In the genomic region with DNA sequence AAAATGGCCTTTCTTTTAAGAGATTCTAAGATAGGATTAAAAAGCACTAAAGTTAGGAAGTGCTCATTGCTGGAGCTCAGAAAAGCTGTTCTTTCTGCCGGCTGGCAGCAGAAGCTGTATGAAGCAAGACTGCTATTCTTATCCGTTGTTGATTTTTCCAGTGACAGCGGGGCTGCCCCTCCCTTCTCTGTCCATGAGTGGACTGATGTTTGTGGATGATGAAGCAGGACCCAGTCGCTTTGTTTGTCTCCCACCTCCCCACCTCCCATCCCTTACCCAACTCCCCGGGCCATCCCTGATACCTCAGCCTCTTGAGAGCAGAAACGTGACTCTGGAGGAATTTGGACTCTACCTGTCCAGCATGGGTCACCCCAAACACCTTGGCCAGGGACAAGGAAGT, we compare ENCODE assay signal across 12 cellular contexts. TPM values are rescaled to one million over a fixed set of nuclear protein-coding genes. Genes with fewer than 3 reads are reported as not detected.
DNase-seq lines count a peak whose midpoint lies in the region; ATAC-seq and TF ChIP-seq lines count a peak whose summit lies in the region.
"Had no signal": no experiment of that assay in that cellular context is flagged by ENCODE, and none has a peak within 500 bp of the region (broad histone marks: within the 10 kb centered on the region; RNA-seq: fewer than 3 reads in every experiment).

No MANE protein-coding gene starts in this region.

- H3K4me3 ChIP-seq in cardiac fibroblast (replicated peaks in 1 of 2; ENCODE audit: low read depth in 2 of 2, low read length in 2 of 2) (no peak overlapping the region), hepatocyte (no peak overlapping the region), gastrocnemius medialis (peak overlapping the region in 3 of 4 donors; percentile 8 to 22 (median 9))
- H3K4me3 ChIP-seq in CD4-positive, alpha-beta memory T cell (ENCODE audit: low read length in 2 of 2), result no peak overlapping the region

- no peaks in the 10 kb centered on the region for H3K36me3 ChIP-seq in hepatocyte (replicated peaks; ENCODE audit: insufficient read depth, low read depth)
- no peaks in the 10 kb centered on the region for H3K36me3 ChIP-seq in gastrocnemius medialis
- peaks cover 50% of the 10 kb centered on the region for H3K36me3 ChIP-seq in CD4-positive, alpha-beta memory T cell (ENCODE audit: insufficient read depth, low read length)

- H3K27me3 Mint-ChIP-seq in CD4-positive, alpha-beta memory T cell, result no peaks in the 10 kb centered on the region
- H3K27me3 Mint-ChIP-seq: type B pancreatic cell had no signal

- intact Hi-C loops in gastrocnemius medialis (cut with DNase I; ENCODE audit: low total_unique reads), result loop anchor here (5.0 to 10.0 kb wide), 3 partner anchors 287 to 610 kb away; a partner anchor contains a TSS
- intact Hi-C loops in CD4-positive, alpha-beta memory T cell (cut with micrococcal nuclease), result loop anchor here (1.0 to 5.0 kb wide), 2 partner anchors 47 to 227 kb away; no protein-coding TSS in a partner anchor

- CTCF ChIA-PET in CD4-positive, alpha-beta memory T cell (lab: Charles Lee; ENCODE audit: partially characterized antibody), result interaction anchor here (0.8 to 2.5 kb wide), 4 partner anchors 10 to 90 kb away, joined by 3 to 16 read pairs (median 4); a partner anchor contains a TSS

- no peaks in the 10 kb centered on the region for H4K20me1 ChIP-seq in hepatocyte (ENCODE audit: insufficient read depth, poor library complexity, severe bottlenecking)

- H3K9me3 ChIP-seq in hepatocyte (ENCODE audit: low read depth) (no peaks in the 10 kb centered on the region), gastrocnemius medialis (no peaks in the 10 kb centered on the region)
- no peaks in the 10 kb centered on the region for H3K9me3 ChIP-seq in CD4-positive, alpha-beta memory T cell (ENCODE audit: control insufficient read depth in 1 of 2, low read length in 2 of 2)

- H3K27me3 ChIP-seq in hepatocyte, result no peaks in the 10 kb centered on the region
- no peaks in the 10 kb centered on the region for H3K27me3 ChIP-seq in gastrocnemius medialis
- no peaks in the 10 kb centered on the region for H3K27me3 ChIP-seq in CD4-positive, alpha-beta memory T cell (ENCODE audit: insufficient read depth, low read length)

- H3K27ac ChIP-seq in hepatocyte (peak overlapping the region; percentile 2), gastrocnemius medialis (peak overlapping the region; percentile 96 to 98 (median 97))
- no peak overlapping the region for H3K27ac ChIP-seq in CD4-positive, alpha-beta memory T cell (ENCODE audit: low read depth, low read length)

- TF ChIP-seq POLR2A in gastrocnemius medialis (IDR thresholded peaks at IDR 0.05), result peak; percentile 53 to 66

- WGBS in hepatocyte (ENCODE audit: low lambda C conversion rate, missing lambda C conversion rate), result 43% methylated on average over 6 of the region's 6 CpGs

- no peak overlapping the region for H3K4me2 ChIP-seq in hepatocyte

- peaks cover 43 to 58% of the 10 kb centered on the region in 2 donors for H3K36me3 Mint-ChIP-seq in CD4-positive, alpha-beta memory T cell

- H3K9me3 Mint-ChIP-seq in CD4-positive, alpha-beta memory T cell, result no peaks in the 10 kb centered on the region
- H3K9me3 Mint-ChIP-seq: type B pancreatic cell had no signal

- H3K4me1 ChIP-seq in hepatocyte (ENCODE audit: insufficient read depth) (no peaks in the 10 kb centered on the region), gastrocnemius medialis (peaks cover 90 to 93% of the 10 kb centered on the region in 2 donors)
- no peaks in the 10 kb centered on the region for H3K4me1 ChIP-seq in CD4-positive, alpha-beta memory T cell (ENCODE audit: insufficient read depth, low read length)

- H3K4me3 Mint-ChIP-seq in CD4-positive, alpha-beta memory T cell, result no peak overlapping the region
- H3K4me3 Mint-ChIP-seq: type B pancreatic cell had no signal

- POLR2A ChIA-PET in CD4-positive, alpha-beta memory T cell (lab: Charles Lee; ENCODE audit: partially characterized antibody), result no interaction called here

- no peak for TF ChIP-seq CTCF in cardiac fibroblast (IDR thresholded peaks at IDR 0.05; ENCODE audit: low read depth, low read length)
- TF ChIP-seq CTCF in hepatocyte (IDR thresholded peaks at IDR 0.05; ENCODE audit: poor library complexity), result no peak
- TF ChIP-seq CTCF in gastrocnemius medialis (IDR thresholded peaks at IDR 0.05 in 4 of 5, conservative IDR thresholded peaks at IDR 0.05 in 1 of 5), result no peak

- no peaks in the 10 kb centered on the region for H3K9me2 ChIP-seq in hepatocyte (replicated peaks; ENCODE audit: insufficient read depth)

- peaks cover 0 to 6% (median 3%) of the 10 kb centered on the region in 4 donors for H3K4me1 Mint-ChIP-seq in CD4-positive, alpha-beta memory T cell

- DNase-seq in HuH-7 (ENCODE audit: low spot score), result peak; percentile 19
- peak; percentile 53 to 63 for DNase-seq in cardiac fibroblast (ENCODE audit: low read depth in 2 of 2)
- DNase-seq in hepatocyte (ENCODE audit: low spot score), result peak; percentile 59
- peak; percentile 83 to 89 for DNase-seq in gastrocnemius medialis
- DNase-seq in CD4-positive, alpha-beta memory T cell, result no peak
- DNase-seq in cerebellar nuclear complex (lab: John Stamatoyannopoulos, UW), result no peak
- DNase-seq in ACHN, result no peak
- DNase-seq: effector CD4-positive, alpha-beta T cell; NCI-H2081 treated with DMSO at 0.1 percent for 48 hours had no signal

- H3K79me2 ChIP-seq in hepatocyte, result no peaks in the 10 kb centered on the region

- H3K27ac Mint-ChIP-seq in CD4-positive, alpha-beta memory T cell, result no peak overlapping the region
- H3K27ac Mint-ChIP-seq: type B pancreatic cell had no signal

- H2AFZ ChIP-seq in hepatocyte, result no peak overlapping the region

- in situ Hi-C loops in gastrocnemius medialis (cut with MboI; ENCODE audit: low sequenced_read_pairs in 4 of 4) (no loop called here), ACHN (cut with HindIII; ENCODE audit: low pct_ligation_motif_present, low pct_unique_long_range_greater_than_20kb, low sequenced_read_pairs) (no loop called here)

- ATAC-seq in gastrocnemius medialis (peak; percentile 46 to 49), HG02623 (IDR thresholded peaks at IDR 0.05; ENCODE audit: unreplicated experiment) (no peak)

RNA-seq across cellular contexts. Expression of a gene that starts 10.3 kb away (rescaled TPM):
- total RNA-seq in hepatocyte, result 1.8 and 2.6 TPM in 2 replicates
- polyA plus RNA-seq in hepatocyte, result 0.27 TPM in 1 of 2 replicates, not detected in the other
- total RNA-seq in gastrocnemius medialis, result 1,000 to 10,000 TPM in 1 of 4 donors, 100 to 1,000 TPM in 3; 218 to 2,149 (median 412) TPM
- total RNA-seq in CD4-positive, alpha-beta memory T cell, result 1 to 10 TPM; 1.6 to 3.3 TPM
- polyA plus RNA-seq in CD4-positive, alpha-beta memory T cell, result not detected

RNA-seq across cellular contexts. Expression of a gene that starts 14.7 kb away (rescaled TPM):
- 45.3 and 55.9 TPM in 2 replicates for total RNA-seq in hepatocyte
- 80.8 and 91.3 TPM in 2 replicates for polyA plus RNA-seq in hepatocyte
- 10 to 100 TPM in 3 of 4 donors, 1 to 10 TPM in 1; 3.5 to 20.4 (median 12.7) TPM for total RNA-seq in gastrocnemius medialis
- 10 to 100 TPM; 50.5 to 50.7 TPM for total RNA-seq in CD4-positive, alpha-beta memory T cell
- 1 to 10 TPM in 1 of 2 donors, under 1 TPM in 1; 0.07 to 1.6 TPM for polyA plus RNA-seq in CD4-positive, alpha-beta memory T cell

RNA-seq across cellular contexts. Expression of a gene that starts 50.6 kb away (rescaled TPM):
- total RNA-seq in hepatocyte (53.6 and 63.3 TPM in 2 replicates), gastrocnemius medialis (1 to 10 TPM in 2 of 4 donors, under 1 TPM in 2; 0.66 to 3.1 (median 1.5) TPM)
- 66.9 and 71.7 TPM in 2 replicates for polyA plus RNA-seq in hepatocyte
- total RNA-seq in CD4-positive, alpha-beta memory T cell, result not detected
- not detected for polyA plus RNA-seq in CD4-positive, alpha-beta memory T cell
- total RNA-seq: H7 had no signal

RNA-seq across cellular contexts. Expression of a gene that starts 52.2 kb away (rescaled TPM):
- 14.5 and 23.2 TPM in 2 replicates for total RNA-seq in hepatocyte
- 16.2 and 20.4 TPM in 2 replicates for polyA plus RNA-seq in hepatocyte
- total RNA-seq in gastrocnemius medialis, result 10 to 100 TPM; 20.6 to 64.6 (median 27.8) TPM
- 10 to 100 TPM; 54.9 to 58.6 TPM for total RNA-seq in CD4-positive, alpha-beta memory T cell
- 1 to 10 TPM; 7.7 to 9.0 TPM for polyA plus RNA-seq in CD4-positive, alpha-beta memory T cell

Comparison
In these comparisons a context has a peak if more than half of its experiments do, and no peak if none do; other contexts are left out.
1. DNase-seq: peak in HuH-7 (single experiment), cardiac fibroblast (2 of 2), hepatocyte (single experiment) and gastrocnemius medialis (2 of 2); none in CD4-positive, alpha-beta memory T cell (0 of 5), cerebellar nuclear complex (0 of 2) and ACHN (single experiment).
2. H3K4me3 ChIP-seq: peak in gastrocnemius medialis (3 of 4); none in cardiac fibroblast (0 of 2), hepatocyte (single experiment) and CD4-positive, alpha-beta memory T cell (0 of 2).
3. RNA of a gene that starts 10.3 kb away (total RNA-seq): 218 to 2,149 TPM in gastrocnemius medialis; 1.6 to 3.3 TPM in CD4-positive, alpha-beta memory T cell and 1.8 to 2.6 TPM in hepatocyte; every median in the first group is over 10 times any median in the second.
4. RNA of a gene that starts 50.6 kb away (total RNA-seq): 53.6 to 63.3 TPM in hepatocyte; 0.66 to 3.1 TPM in gastrocnemius medialis and not detected in CD4-positive, alpha-beta memory T cell; every median in the first group is over 10 times any median in the second.